Comparison of ENCODE assay signal across 8 cellular contexts in the genomic region with DNA sequence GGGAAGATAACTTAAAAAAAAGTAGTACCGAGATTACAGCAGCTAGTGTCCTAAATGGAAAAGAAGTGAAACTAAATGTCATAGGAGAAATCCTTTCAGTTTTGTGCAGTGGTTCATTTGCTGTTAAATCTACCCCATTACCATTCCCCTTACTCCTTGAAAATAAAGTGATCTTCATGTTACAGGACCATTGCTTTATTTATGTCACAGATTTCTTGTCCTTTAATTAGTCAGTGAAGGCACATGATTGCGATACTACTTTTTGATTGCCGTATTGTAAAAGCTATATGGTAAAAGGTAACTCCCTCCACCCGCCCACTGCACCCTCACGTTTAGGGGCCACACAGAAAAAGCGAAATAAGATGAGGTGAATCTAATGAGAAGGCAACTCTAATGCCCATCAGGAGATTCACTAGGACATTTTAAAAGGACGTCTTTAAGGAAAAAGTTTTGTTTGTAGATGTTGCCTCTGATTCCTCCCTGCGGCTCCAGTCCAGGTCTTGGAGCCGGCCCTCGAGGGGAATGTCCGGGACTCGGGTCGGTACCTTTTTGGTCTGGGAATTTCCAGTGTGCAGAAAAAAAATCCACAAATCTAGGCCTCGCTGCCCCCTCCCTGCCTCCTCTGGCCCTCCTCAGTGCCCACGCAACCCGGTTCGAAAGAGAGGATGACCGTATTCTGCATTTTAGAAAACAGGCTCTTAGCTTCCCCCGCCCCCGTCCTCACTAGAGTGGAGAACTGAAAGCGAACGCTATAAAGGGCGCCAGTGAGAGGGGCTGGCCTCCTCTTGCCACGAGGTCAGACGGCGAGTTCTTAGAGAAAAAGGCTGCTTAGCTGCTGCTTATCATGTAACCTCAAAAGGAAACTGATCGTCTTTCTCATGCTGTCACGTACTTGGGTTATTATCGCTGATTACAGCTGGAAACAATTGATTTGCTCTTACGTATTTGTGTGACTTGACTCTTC. TPM values are rescaled to one million over a fixed set of nuclear protein-coding genes. Genes with fewer than 3 reads are reported as not detected.
DNase-seq lines count a peak whose midpoint lies in the region; ATAC-seq and TF ChIP-seq lines count a peak whose summit lies in the region.

No MANE protein-coding gene starts in this region.

- H3K27ac ChIP-seq in brain microvascular endothelial cell: peak overlapping the region; percentile 88
- H3K27ac ChIP-seq in skin epidermis: peak overlapping the region; percentile 62 to 97 (median 89)

- in situ Hi-C loops in brain microvascular endothelial cell (cut with HindIII; ENCODE audit: low pct_ligation_motif_present, low sequenced_read_pairs): no loop called here

- H3K27me3 ChIP-seq in brain microvascular endothelial cell (replicated peaks): no peaks in the 10 kb centered on the region

- peak; percentile 88 for DNase-seq in EL
- peak; percentile 94 for DNase-seq in M059J (ENCODE audit: low read depth)
- DNase-seq in UCSD-AML1 (lab: John Stamatoyannopoulos, UW; ENCODE audit: unreplicated experiment): peak; percentile 57
- peak; percentile 88 for DNase-seq in brain microvascular endothelial cell
- DNase-seq in iPS-NIHi11 (ENCODE audit: low spot score): peak; percentile 33
- DNase-seq in NCI-H2171 (lab: John Stamatoyannopoulos, UW): no peak

- H3K36me3 ChIP-seq in brain microvascular endothelial cell (replicated peaks): no peaks in the 10 kb centered on the region

- H3K4me3 ChIP-seq in brain microvascular endothelial cell (ENCODE audit: low read depth, low read length): peak overlapping the region; percentile 63
- H3K4me3 ChIP-seq in skin epidermis: peak overlapping the region; percentile 40 to 59 (median 54)

- peak; percentile 79 for ATAC-seq in GM21786 (IDR thresholded peaks at IDR 0.05; ENCODE audit: unreplicated experiment)

- TF ChIP-seq CTCF in brain microvascular endothelial cell (IDR thresholded peaks at IDR 0.05; ENCODE audit: low read depth, low read length, missing control alignments): no peak

RNA-seq across cellular contexts. Expression of a gene that starts 21.8 kb away (rescaled TPM):
- 5.4 and 9.6 TPM in 2 replicates for total RNA-seq in M059J (2014; rRNA removed; shearing (Covaris generic))

RNA-seq across cellular contexts. Expression of a gene that starts 48.5 kb away (rescaled TPM):
- 17.9 and 19.2 TPM in 2 replicates for total RNA-seq in M059J (2014; rRNA removed; shearing (Covaris generic))
